Comparison of ENCODE assay signal across 15 cellular contexts in the genomic region with DNA sequence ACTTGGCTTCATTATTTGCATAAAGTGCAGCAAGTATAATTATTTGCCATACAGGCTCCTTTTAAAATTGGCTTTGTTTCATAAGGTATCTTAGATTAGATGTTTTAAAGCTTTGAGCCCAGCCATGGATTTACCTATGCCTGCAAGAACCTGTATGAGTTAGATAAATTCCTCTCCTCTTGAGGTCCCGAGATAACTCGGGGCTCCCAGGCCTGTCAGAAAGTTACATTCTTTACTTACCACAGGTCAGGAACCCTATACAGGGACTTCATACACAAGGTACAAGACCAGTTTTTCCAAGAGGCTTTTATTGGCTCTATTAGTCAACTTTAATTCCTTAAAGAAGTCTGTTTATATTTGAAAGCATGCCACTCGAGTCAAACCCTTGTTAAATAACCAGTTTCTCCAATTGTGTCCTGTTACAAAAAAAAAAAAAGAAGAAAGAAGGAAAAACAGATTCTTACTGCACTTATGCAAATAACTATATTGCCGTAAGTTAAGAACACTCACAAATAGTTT. TPM values are rescaled to one million over a fixed set of nuclear protein-coding genes. Genes with fewer than 3 reads are reported as not detected.
"Had no signal": no experiment of that assay in that cellular context is flagged by ENCODE, and none has a peak within 500 bp of the region (broad histone marks: within the 10 kb centered on the region; RNA-seq: fewer than 3 reads in every experiment).

No MANE protein-coding gene starts in this region.

- H3K27ac ChIP-seq: thoracic aorta had no signal

- ATAC-seq: activated CD4-positive, CD25-positive, alpha-beta regulatory T cell treated with anti-CD3 and anti-CD28 coated beads, Interleukin-2, amount 50 U/mL, for 24 hours; effector memory CD8-positive, alpha-beta T cell; left lobe of liver; psoas muscle; stimulated activated naive CD8-positive, alpha-beta T cell treated with anti-CD3 and anti-CD28 coated beads, Interleukin-15, amount 100 ng/mL, for 72 hours had no signal

- H3K4me3 ChIP-seq: psoas muscle, sigmoid colon, thoracic aorta had no signal

- H3K36me3 ChIP-seq: sigmoid colon, thoracic aorta had no signal

- H3K27me3 ChIP-seq: sigmoid colon had no signal

- DNase-seq: activated naive CD4-positive, alpha-beta T cell; activated naive CD8-positive, alpha-beta T cell treated with anti-CD3 and anti-CD28 coated beads, Interleukin-2, amount 10 ng/mL, durations not matched to agents 7 days and 5 days; activated T-cell treated with anti-CD3 and anti-CD28 coated beads for 4 hours; effector memory CD8-positive, alpha-beta T cell; erythroblast; islet precursor cell; occipital lobe; psoas muscle; sigmoid colon; stimulated activated CD4-positive, alpha-beta T cell treated with anti-CD3 and anti-CD28 coated beads, Interleukin-1b, Interleukin-23, amount 100 ng/mL, for 48 hours; stimulated activated naive CD8-positive, alpha-beta T cell treated with anti-CD3 and anti-CD28 coated beads, Interleukin-15, amount 100 ng/mL, for 72 hours had no signal

- H3K9me3 ChIP-seq: psoas muscle, sigmoid colon, thoracic aorta had no signal

RNA-seq across cellular contexts. Expression of gene SSTR3, which starts 22.0 kb away (rescaled TPM):
- total RNA-seq: left lobe of liver, occipital lobe, psoas muscle, thoracic aorta, urinary bladder had no signal
- polyA plus RNA-seq: urinary bladder had no signal

RNA-seq across cellular contexts. Expression of gene IL2RB, which starts 40.6 kb away (rescaled TPM):
- total RNA-seq: occipital lobe had no signal

RNA-seq across cellular contexts. Expression of gene RAC2, which starts 53.7 kb away (rescaled TPM):
- total RNA-seq: occipital lobe had no signal
